In genomic region chr15:62486041-62486440, GRCh38 we compare ENCODE assay signal across 22 cellular contexts.
"Had no signal": no experiment of that assay in that cellular context is flagged by ENCODE, and none has a peak within 500 bp of the region (broad histone marks: within the 10 kb centered on the region; RNA-seq: fewer than 3 reads in every experiment).

No MANE protein-coding gene starts in this region.

- H3K27ac ChIP-seq: esophagus squamous epithelium, neutrophil, tibial nerve, uterus had no signal

- H3K36me3 Mint-ChIP-seq: activated naive CD8-positive, alpha-beta T cell treated with anti-CD3 and anti-CD28 coated beads, Interleukin-2, amount 10 ng/mL, durations not matched to agents 7 days and 5 days; natural killer cell had no signal

- H3K9me3 Mint-ChIP-seq: activated CD4-positive, alpha-beta memory T cell treated with anti-CD3 and anti-CD28 coated beads, Interleukin-2, amount 10 ng/mL, durations not matched to agents 7 days and 5 days; activated naive CD8-positive, alpha-beta T cell treated with anti-CD3 and anti-CD28 coated beads, Interleukin-2, amount 10 ng/mL, durations not matched to agents 7 days and 5 days; activated T-helper 17 cell treated with anti-CD3 and anti-CD28 coated beads, Interleukin-2, amount 50 U/mL, for 72 hours; natural killer cell had no signal

- DNase-seq: activated CD4-positive, alpha-beta memory T cell treated with anti-CD3 and anti-CD28 coated beads, Interleukin-2, amount 10 ng/mL, durations not matched to agents 7 days and 5 days; activated CD4-positive, alpha-beta T cell treated with anti-CD3 and anti-CD28 coated beads for 48 hours; activated CD4-positive, CD25-positive, alpha-beta regulatory T cell; activated naive CD4-positive, alpha-beta T cell; activated naive CD8-positive, alpha-beta T cell treated with anti-CD3 and anti-CD28 coated beads, Interleukin-2, amount 10 ng/mL, durations not matched to agents 7 days and 5 days; activated T-cell treated with anti-CD3 and anti-CD28 coated beads, Interleukin-2, amount 50 U/mL, for 1 hour; aorta; cerebellar nuclear complex; dermis blood vessel endothelial cell; effector memory CD4-positive, alpha-beta T cell; esophagus squamous epithelium; foreskin fibroblast; mesendoderm; natural killer cell; stimulated activated CD4-positive, alpha-beta T cell treated with anti-CD3 and anti-CD28 coated beads, Interleukin-2, amount 100 ng/mL, for 24 hours; stimulated activated naive CD4-positive, alpha-beta T cell treated with Interleukin-2 at 50 U/mL for 16 hours; substantia nigra; T1000; uterus had no signal

- H3K27me3 ChIP-seq: neutrophil, tibial nerve, uterus had no signal

- H3K9me3 ChIP-seq: esophagus squamous epithelium, neutrophil, tibial nerve, uterus had no signal

- H3K27ac Mint-ChIP-seq: activated CD4-positive, alpha-beta memory T cell treated with anti-CD3 and anti-CD28 coated beads, Interleukin-2, amount 10 ng/mL, durations not matched to agents 7 days and 5 days; activated naive CD8-positive, alpha-beta T cell treated with anti-CD3 and anti-CD28 coated beads, Interleukin-2, amount 10 ng/mL, durations not matched to agents 7 days and 5 days; activated T-helper 17 cell treated with anti-CD3 and anti-CD28 coated beads, Interleukin-2, amount 50 U/mL, for 72 hours; natural killer cell had no signal

- H3K4me3 Mint-ChIP-seq: activated CD4-positive, alpha-beta memory T cell treated with anti-CD3 and anti-CD28 coated beads, Interleukin-2, amount 10 ng/mL, durations not matched to agents 7 days and 5 days; activated naive CD8-positive, alpha-beta T cell treated with anti-CD3 and anti-CD28 coated beads, Interleukin-2, amount 10 ng/mL, durations not matched to agents 7 days and 5 days; activated T-helper 17 cell treated with anti-CD3 and anti-CD28 coated beads, Interleukin-2, amount 50 U/mL, for 72 hours; natural killer cell had no signal

- H3K4me3 ChIP-seq: esophagus squamous epithelium, tibial nerve, uterus had no signal

- H3K4me1 Mint-ChIP-seq: activated T-helper 17 cell treated with anti-CD3 and anti-CD28 coated beads, Interleukin-2, amount 50 U/mL, for 72 hours; natural killer cell had no signal

- H3K36me3 ChIP-seq: esophagus squamous epithelium, neutrophil, tibial nerve, uterus had no signal
